ENCODE assay signal across 16 cellular contexts in genomic region chr12:46934374-46935111, GRCh38.
"Had no signal": no experiment of that assay in that cellular context is flagged by ENCODE, and none has a peak within 500 bp of the region (broad histone marks: within the 10 kb centered on the region; RNA-seq: fewer than 3 reads in every experiment).

No MANE protein-coding gene starts in this region.

- H3K27me3 ChIP-seq: brain microvascular endothelial cell, esophagus muscularis mucosa, gastroesophageal sphincter, heart right ventricle, neutrophil, tibial artery had no signal

- DNase-seq: activated CD8-positive, alpha-beta T cell treated with anti-CD3 and anti-CD28 coated beads for 36 hours; activated naive CD4-positive, alpha-beta T cell treated with anti-CD3 and anti-CD28 coated beads, Interleukin-2, amount 10 ng/mL, durations not matched to agents 7 days and 5 days; activated naive CD8-positive, alpha-beta T cell treated with anti-CD3 and anti-CD28 coated beads, Interleukin-2, amount 50 U/mL, for 24 hours; activated T-cell treated with anti-CD3 and anti-CD28 coated beads, Interleukin-2, amount 50 U/mL, for 24 hours; central memory CD4-positive, alpha-beta T cell; heart right ventricle; retina; stimulated activated naive CD8-positive, alpha-beta T cell treated with anti-CD3 and anti-CD28 coated beads, Interleukin-15, Interleukin-2, amounts not matched to agents 100 U/mL and 50 U/mL, for 24 hours; T-helper 9 cell; tibial artery had no signal

- H3K4me3 ChIP-seq: coronary artery, esophagus muscularis mucosa, gastroesophageal sphincter, heart right ventricle, tibial artery had no signal

- H3K36me3 ChIP-seq: brain microvascular endothelial cell, esophagus muscularis mucosa, gastroesophageal sphincter, heart right ventricle, neutrophil, tibial artery had no signal

- ATAC-seq: activated CD8-positive, alpha-beta T cell treated with anti-CD3 and anti-CD28 coated beads for 36 hours; activated naive CD8-positive, alpha-beta T cell treated with anti-CD3 and anti-CD28 coated beads, Interleukin-2, amount 50 U/mL, for 24 hours; gastroesophageal sphincter; naive thymus-derived CD8-positive, alpha-beta T cell; stimulated activated naive CD8-positive, alpha-beta T cell treated with anti-CD3 and anti-CD28 coated beads, Interleukin-15, Interleukin-2, amounts not matched to agents 100 U/mL and 50 U/mL, for 24 hours had no signal

- H3K9me3 ChIP-seq: esophagus muscularis mucosa, gastroesophageal sphincter, neutrophil, tibial artery had no signal

- H3K4me1 ChIP-seq: esophagus muscularis mucosa, gastroesophageal sphincter, heart right ventricle, tibial artery had no signal

- H3K27ac ChIP-seq: brain microvascular endothelial cell, coronary artery, esophagus muscularis mucosa, gastroesophageal sphincter, heart right ventricle, neutrophil, tibial artery had no signal
